8 cellular contexts compared by ENCODE assay signal in genomic region chr11:83195176-83195531, GRCh38. TPM values are rescaled to one million over a fixed set of nuclear protein-coding genes. Genes with fewer than 3 reads are reported as not detected.
A peak's percentile ranks its signal among the peaks of the same experiment; 100 is the strongest.
DNase-seq lines count a peak whose midpoint lies in the region; ATAC-seq and TF ChIP-seq lines count a peak whose summit lies in the region.

No MANE protein-coding gene starts in this region.

- ATAC-seq in activated CD8-positive, alpha-beta memory T cell treated with anti-CD3 and anti-CD28 coated beads, Interleukin-2, amount 10 ng/mL, durations not matched to agents 7 days and 5 days: no peak
- no peak for ATAC-seq in GM18519 (IDR thresholded peaks at IDR 0.05; ENCODE audit: low FRiP score, unreplicated experiment)

- H3K27me3 ChIP-seq in iPS-18a (ENCODE audit: control insufficient read depth, insufficient read depth, low read length): peaks cover 15% of the 10 kb centered on the region
- H3K27me3 ChIP-seq in thyroid gland: no peaks in the 10 kb centered on the region

- peaks cover 34% of the 10 kb centered on the region for H3K4me1 Mint-ChIP-seq in activated CD8-positive, alpha-beta memory T cell treated with anti-CD3 and anti-CD28 coated beads, Interleukin-2, amount 10 ng/mL, durations not matched to agents 7 days and 5 days
- H3K4me1 Mint-ChIP-seq in activated CD4-positive, alpha-beta memory T cell treated with anti-CD3 and anti-CD28 coated beads, Interleukin-2, amount 10 ng/mL, durations not matched to agents 7 days and 5 days: peaks cover 26% of the 10 kb centered on the region

- H3K36me3 ChIP-seq in iPS-18a (ENCODE audit: control insufficient read depth, low read depth, low read length): peaks cover 19% of the 10 kb centered on the region
- H3K36me3 ChIP-seq in thyroid gland: peaks cover 10 to 14% of the 10 kb centered on the region in 2 donors

- DNase-seq in activated CD8-positive, alpha-beta memory T cell treated with anti-CD3 and anti-CD28 coated beads, Interleukin-2, amount 10 ng/mL, durations not matched to agents 7 days and 5 days: no peak
- no peak for DNase-seq in activated CD8-positive, alpha-beta memory T cell treated with anti-CD3 and anti-CD28 coated beads, Interleukin-2, amount 50 U/mL, for 4 hours
- no peak for DNase-seq in activated CD4-positive, alpha-beta memory T cell treated with anti-CD3 and anti-CD28 coated beads, Interleukin-2, amount 10 ng/mL, durations not matched to agents 7 days and 5 days
- no peak for DNase-seq in thyroid gland
- DNase-seq in NCI-H1417 treated with DMSO at 0.1 percent for 48 hours (lab: John Stamatoyannopoulos, UW): no peak
- DNase-seq in GOT3 (lab: John Stamatoyannopoulos, UW): no peak

- peaks cover 12% of the 10 kb centered on the region for H3K4me1 ChIP-seq in iPS-18a (ENCODE audit: control insufficient read depth, low read depth, low read length)
- H3K4me1 ChIP-seq in thyroid gland: peaks cover 32 to 35% of the 10 kb centered on the region in 2 donors

- H3K27me3 Mint-ChIP-seq in activated CD8-positive, alpha-beta memory T cell treated with anti-CD3 and anti-CD28 coated beads, Interleukin-2, amount 10 ng/mL, durations not matched to agents 7 days and 5 days: no peaks in the 10 kb centered on the region
- H3K27me3 Mint-ChIP-seq in activated CD4-positive, alpha-beta memory T cell treated with anti-CD3 and anti-CD28 coated beads, Interleukin-2, amount 10 ng/mL, durations not matched to agents 7 days and 5 days: no peaks in the 10 kb centered on the region

- POLR2A ChIA-PET in activated CD4-positive, alpha-beta memory T cell treated with anti-CD3 and anti-CD28 coated beads, Interleukin-2, amount 10 ng/mL, durations not matched to agents 7 days and 5 days (lab: Charles Lee): interaction anchor here (1.1 to 2.7 kb wide), 4 partner anchors 15 to 110 kb away, joined by 3 to 20 read pairs (median 6); partner anchors contain the start of genes CCDC90B and PCF11

- peak overlapping the region; percentile 98 for H3K4me3 Mint-ChIP-seq in activated CD8-positive, alpha-beta memory T cell treated with anti-CD3 and anti-CD28 coated beads, Interleukin-2, amount 10 ng/mL, durations not matched to agents 7 days and 5 days
- H3K4me3 Mint-ChIP-seq in activated CD4-positive, alpha-beta memory T cell treated with anti-CD3 and anti-CD28 coated beads, Interleukin-2, amount 10 ng/mL, durations not matched to agents 7 days and 5 days: peak overlapping the region; percentile 91

- H3K4me3 ChIP-seq in iPS-18a (ENCODE audit: low read length): peak overlapping the region; percentile 86
- H3K4me3 ChIP-seq in thyroid gland (replicated peaks in 1 of 3): peak overlapping the region in 2 of 3 donors; percentile 82 to 95

- H3K9me3 Mint-ChIP-seq in activated CD8-positive, alpha-beta memory T cell treated with anti-CD3 and anti-CD28 coated beads, Interleukin-2, amount 10 ng/mL, durations not matched to agents 7 days and 5 days (ENCODE audit: low read depth): no peaks in the 10 kb centered on the region
- no peaks in the 10 kb centered on the region for H3K9me3 Mint-ChIP-seq in activated CD4-positive, alpha-beta memory T cell treated with anti-CD3 and anti-CD28 coated beads, Interleukin-2, amount 10 ng/mL, durations not matched to agents 7 days and 5 days

- TF ChIP-seq CTCF in thyroid gland (IDR thresholded peaks at IDR 0.05): no peak

- CTCF ChIA-PET in activated CD8-positive, alpha-beta memory T cell treated with anti-CD3 and anti-CD28 coated beads, Interleukin-2, amount 10 ng/mL, durations not matched to agents 7 days and 5 days (lab: Charles Lee): interaction anchor here (1.4 to 2.5 kb wide), 2 partner anchors 54 to 190 kb away, joined by 3 to 12 read pairs; no protein-coding TSS in a partner anchor
- CTCF ChIA-PET in activated CD4-positive, alpha-beta memory T cell treated with anti-CD3 and anti-CD28 coated beads, Interleukin-2, amount 10 ng/mL, durations not matched to agents 7 days and 5 days (lab: Charles Lee): interaction anchor here (0.6 to 1.0 kb wide), 3 partner anchors 40 to 328 kb away, joined by 3 read pairs; no protein-coding TSS in a partner anchor

- H3K9ac ChIP-seq in iPS-18a (ENCODE audit: low read length): peak overlapping the region; percentile 79

- H3K9me3 ChIP-seq in iPS-18a (ENCODE audit: control insufficient read depth, low read depth, low read length) (no peaks in the 10 kb centered on the region), thyroid gland (no peaks in the 10 kb centered on the region)

- H3K27ac Mint-ChIP-seq in activated CD8-positive, alpha-beta memory T cell treated with anti-CD3 and anti-CD28 coated beads, Interleukin-2, amount 10 ng/mL, durations not matched to agents 7 days and 5 days: peak overlapping the region; percentile 97
- H3K27ac Mint-ChIP-seq in activated CD4-positive, alpha-beta memory T cell treated with anti-CD3 and anti-CD28 coated beads, Interleukin-2, amount 10 ng/mL, durations not matched to agents 7 days and 5 days: peak overlapping the region; percentile 79

- H3K27ac ChIP-seq in iPS-18a (ENCODE audit: low read length) (no peak overlapping the region), thyroid gland (peak overlapping the region in 2 of 3 donors; percentile 88 to 89)

- intact Hi-C loops in thyroid gland (cut with DNase I): loop anchor here (10.0 kb wide), 1 partner anchor 290 kb away; the partner anchor contains the start of genes DDIAS and PRCP

- WGBS in thyroid gland, 2 donors: 61 to 64% methylated on average over 6 of the region's 6 CpGs

- no peak for TF ChIP-seq POLR2A in thyroid gland (IDR thresholded peaks at IDR 0.05)

- peaks cover 9% of the 10 kb centered on the region for H3K36me3 Mint-ChIP-seq in activated CD8-positive, alpha-beta memory T cell treated with anti-CD3 and anti-CD28 coated beads, Interleukin-2, amount 10 ng/mL, durations not matched to agents 7 days and 5 days
- H3K36me3 Mint-ChIP-seq in activated CD4-positive, alpha-beta memory T cell treated with anti-CD3 and anti-CD28 coated beads, Interleukin-2, amount 10 ng/mL, durations not matched to agents 7 days and 5 days (ENCODE audit: low read depth): peaks cover 11% of the 10 kb centered on the region

RNA-seq across cellular contexts. Expression of gene ANKRD42, which starts 1.6 kb away (rescaled TPM):
- 1 to 10 TPM; 1.6 to 1.9 TPM for total RNA-seq in activated CD8-positive, alpha-beta memory T cell treated with anti-CD3 and anti-CD28 coated beads, Interleukin-2, amount 10 ng/mL, durations not matched to agents 7 days and 5 days
- total RNA-seq in activated CD4-positive, alpha-beta memory T cell treated with anti-CD3 and anti-CD28 coated beads, Interleukin-2, amount 10 ng/mL, durations not matched to agents 7 days and 5 days: 1 to 10 TPM; 1.7 TPM
- 10 to 100 TPM; 25.8 to 31.3 (median 30.1) TPM for total RNA-seq in thyroid gland

RNA-seq across cellular contexts. Expression of gene PCF11, which starts 38.2 kb away (rescaled TPM):
- total RNA-seq in activated CD8-positive, alpha-beta memory T cell treated with anti-CD3 and anti-CD28 coated beads, Interleukin-2, amount 10 ng/mL, durations not matched to agents 7 days and 5 days: 10 to 100 TPM; 71.6 to 85.0 TPM
- 10 to 100 TPM; 74.6 to 80.0 TPM for total RNA-seq in activated CD4-positive, alpha-beta memory T cell treated with anti-CD3 and anti-CD28 coated beads, Interleukin-2, amount 10 ng/mL, durations not matched to agents 7 days and 5 days
- total RNA-seq in thyroid gland: 100 to 1,000 TPM in 3 of 4 donors, 10 to 100 TPM in 1; 77.2 to 168 (median 112) TPM

Comparison
In these comparisons a context has a peak if more than half of its experiments do, and no peak if none do; other contexts are left out.
1. RNA of gene ANKRD42, which starts 1.6 kb away (total RNA-seq): 25.8 to 31.3 TPM in thyroid gland; 1.6 to 1.9 TPM in activated CD8-positive, alpha-beta memory T cell treated with anti-CD3 and anti-CD28 coated beads, Interleukin-2, amount 10 ng/mL, durations not matched to agents 7 days and 5 days and 1.7 TPM in activated CD4-positive, alpha-beta memory T cell treated with anti-CD3 and anti-CD28 coated beads, Interleukin-2, amount 10 ng/mL, durations not matched to agents 7 days and 5 days; every median in the first group is over 4 times any median in the second.